In genomic region chr15:75361361-75361988, GRCh38 we compare ENCODE assay signal across 23 cellular contexts.
"Had no signal": no experiment of that assay in that cellular context is flagged by ENCODE, and none has a peak within 500 bp of the region (broad histone marks: within the 10 kb centered on the region; RNA-seq: fewer than 3 reads in every experiment).

No MANE protein-coding gene starts in this region.

- H3K4me3 ChIP-seq: left ventricle myocardium inferior, lower lobe of right lung, neural progenitor cell, pancreas had no signal

- H3K27me3 Mint-ChIP-seq: memory B cell, progenitor cell of endocrine pancreas had no signal

- H3K9me3 Mint-ChIP-seq: endodermal cell, immature natural killer cell, memory B cell, mesothelial cell of epicardium, natural killer cell, neural progenitor cell had no signal

- H2AFZ ChIP-seq: neural progenitor cell had no signal

- H3K27ac Mint-ChIP-seq: endodermal cell, memory B cell, mesothelial cell of epicardium, neural progenitor cell, progenitor cell of endocrine pancreas had no signal

- FAIRE-seq: endothelial cell of umbilical vein, keratinocyte, pancreas, small intestine, urothelium cell line had no signal

- H3K27ac ChIP-seq: foreskin keratinocyte, left ventricle myocardium inferior, lower lobe of right lung, neural progenitor cell, pancreas had no signal

- H3K4me3 Mint-ChIP-seq: endodermal cell, immature natural killer cell, memory B cell, mesothelial cell of epicardium, natural killer cell, neural progenitor cell had no signal

- H3K4me1 Mint-ChIP-seq: endodermal cell, immature natural killer cell, memory B cell, mesothelial cell of epicardium, neural progenitor cell had no signal

- H3K4me2 ChIP-seq: neural progenitor cell had no signal

- H3K36me3 ChIP-seq: neural progenitor cell had no signal

- DNase-seq: dermis blood vessel endothelial cell; endodermal cell; erythroblast; foreskin keratinocyte; immature natural killer cell; left cardiac atrium; left ventricle myocardium inferior; lower lobe of right lung; natural killer cell; nucleus accumbens; right cardiac atrium; small intestine; stimulated activated CD4-positive, alpha-beta T cell treated with anti-CD3 and anti-CD28 coated beads, Interleukin-12 subunit alpha, Interleukin-12 subunit beta, amount 100 ng/mL, for 4 hours; stimulated activated naive CD4-positive, alpha-beta T cell treated with Interleukin-2 at 50 U/mL for 16 hours; trophoblast cell had no signal

- H3K9ac ChIP-seq: neural progenitor cell had no signal

- H3K27me3 ChIP-seq: foreskin keratinocyte, neural progenitor cell, pancreas had no signal

- H3K36me3 Mint-ChIP-seq: natural killer cell had no signal

- H3K9me3 ChIP-seq: left ventricle myocardium inferior, lower lobe of right lung, pancreas had no signal

- H3K4me1 ChIP-seq: foreskin keratinocyte, left ventricle myocardium inferior, lower lobe of right lung, neural progenitor cell, pancreas had no signal

- ATAC-seq: foreskin keratinocyte, lower lobe of right lung, natural killer cell, pancreas, right cardiac atrium had no signal
